In genomic region chr10:78706256-78706655, GRCh38 we compare ENCODE assay signal across 1 cellular context.
TF ChIP-seq lines count a peak whose summit lies in the region.

No MANE protein-coding gene starts in this region.

TF ChIP-seq in SK-N-SH treated with all-trans-retinoic acid at 6 μM for 48 hours, 23 proteins besides CTCF, POLR2A, EP300 and RAD21 (continued from another document):
- TF ChIP-seq, protein P1, sequence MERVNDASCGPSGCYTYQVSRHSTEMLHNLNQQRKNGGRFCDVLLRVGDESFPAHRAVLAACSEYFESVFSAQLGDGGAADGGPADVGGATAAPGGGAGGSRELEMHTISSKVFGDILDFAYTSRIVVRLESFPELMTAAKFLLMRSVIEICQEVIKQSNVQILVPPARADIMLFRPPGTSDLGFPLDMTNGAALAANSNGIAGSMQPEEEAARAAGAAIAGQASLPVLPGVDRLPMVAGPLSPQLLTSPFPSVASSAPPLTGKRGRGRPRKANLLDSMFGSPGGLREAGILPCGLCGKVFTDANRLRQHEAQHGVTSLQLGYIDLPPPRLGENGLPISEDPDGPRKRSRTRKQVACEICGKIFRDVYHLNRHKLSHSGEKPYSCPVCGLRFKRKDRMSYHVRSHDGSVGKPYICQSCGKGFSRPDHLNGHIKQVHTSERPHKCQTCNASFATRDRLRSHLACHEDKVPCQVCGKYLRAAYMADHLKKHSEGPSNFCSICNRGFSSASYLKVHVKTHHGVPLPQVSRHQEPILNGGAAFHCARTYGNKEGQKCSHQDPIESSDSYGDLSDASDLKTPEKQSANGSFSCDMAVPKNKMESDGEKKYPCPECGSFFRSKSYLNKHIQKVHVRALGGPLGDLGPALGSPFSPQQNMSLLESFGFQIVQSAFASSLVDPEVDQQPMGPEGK (CRISPR knock-in tag; IDR thresholded peaks at IDR 0.05; ENCODE audit: borderline replicate concordance), result no peak
- TF ChIP-seq ZNF70 (CRISPR knock-in tag; IDR thresholded peaks at IDR 0.05) (no peak), ISL1 (CRISPR knock-in tag; IDR thresholded peaks at IDR 0.05) (no peak), OSR1 (CRISPR knock-in tag; IDR thresholded peaks at IDR 0.05) (no peak), TCF4 (CRISPR knock-in tag; IDR thresholded peaks at IDR 0.05; ENCODE audit: borderline replicate concordance) (no peak), ARNTL (CRISPR knock-in tag; IDR thresholded peaks at IDR 0.05; ENCODE audit: borderline replicate concordance, low read depth) (no peak), CSRNP3 (CRISPR knock-in tag; IDR thresholded peaks at IDR 0.05) (no peak), BACH2 (CRISPR knock-in tag; IDR thresholded peaks at IDR 0.05; ENCODE audit: borderline replicate concordance) (no peak), ESRRG (CRISPR knock-in tag; IDR thresholded peaks at IDR 0.05) (no peak), TOX (CRISPR knock-in tag; IDR thresholded peaks at IDR 0.05; ENCODE audit: borderline replicate concordance) (no peak), ZNF565 (CRISPR knock-in tag; conservative IDR thresholded peaks at IDR 0.05; ENCODE audit: low read depth) (no peak), ZFP3 (CRISPR knock-in tag; IDR thresholded peaks at IDR 0.05) (no peak)
- TF ChIP-seq, protein P2, sequence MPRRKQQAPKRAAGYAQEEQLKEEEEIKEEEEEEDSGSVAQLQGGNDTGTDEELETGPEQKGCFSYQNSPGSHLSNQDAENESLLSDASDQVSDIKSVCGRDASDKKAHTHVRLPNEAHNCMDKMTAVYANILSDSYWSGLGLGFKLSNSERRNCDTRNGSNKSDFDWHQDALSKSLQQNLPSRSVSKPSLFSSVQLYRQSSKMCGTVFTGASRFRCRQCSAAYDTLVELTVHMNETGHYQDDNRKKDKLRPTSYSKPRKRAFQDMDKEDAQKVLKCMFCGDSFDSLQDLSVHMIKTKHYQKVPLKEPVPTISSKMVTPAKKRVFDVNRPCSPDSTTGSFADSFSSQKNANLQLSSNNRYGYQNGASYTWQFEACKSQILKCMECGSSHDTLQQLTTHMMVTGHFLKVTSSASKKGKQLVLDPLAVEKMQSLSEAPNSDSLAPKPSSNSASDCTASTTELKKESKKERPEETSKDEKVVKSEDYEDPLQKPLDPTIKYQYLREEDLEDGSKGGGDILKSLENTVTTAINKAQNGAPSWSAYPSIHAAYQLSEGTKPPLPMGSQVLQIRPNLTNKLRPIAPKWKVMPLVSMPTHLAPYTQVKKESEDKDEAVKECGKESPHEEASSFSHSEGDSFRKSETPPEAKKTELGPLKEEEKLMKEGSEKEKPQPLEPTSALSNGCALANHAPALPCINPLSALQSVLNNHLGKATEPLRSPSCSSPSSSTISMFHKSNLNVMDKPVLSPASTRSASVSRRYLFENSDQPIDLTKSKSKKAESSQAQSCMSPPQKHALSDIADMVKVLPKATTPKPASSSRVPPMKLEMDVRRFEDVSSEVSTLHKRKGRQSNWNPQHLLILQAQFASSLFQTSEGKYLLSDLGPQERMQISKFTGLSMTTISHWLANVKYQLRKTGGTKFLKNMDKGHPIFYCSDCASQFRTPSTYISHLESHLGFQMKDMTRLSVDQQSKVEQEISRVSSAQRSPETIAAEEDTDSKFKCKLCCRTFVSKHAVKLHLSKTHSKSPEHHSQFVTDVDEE (CRISPR knock-in tag; IDR thresholded peaks at IDR 0.05), result no peak
- TF ChIP-seq, protein P3, sequence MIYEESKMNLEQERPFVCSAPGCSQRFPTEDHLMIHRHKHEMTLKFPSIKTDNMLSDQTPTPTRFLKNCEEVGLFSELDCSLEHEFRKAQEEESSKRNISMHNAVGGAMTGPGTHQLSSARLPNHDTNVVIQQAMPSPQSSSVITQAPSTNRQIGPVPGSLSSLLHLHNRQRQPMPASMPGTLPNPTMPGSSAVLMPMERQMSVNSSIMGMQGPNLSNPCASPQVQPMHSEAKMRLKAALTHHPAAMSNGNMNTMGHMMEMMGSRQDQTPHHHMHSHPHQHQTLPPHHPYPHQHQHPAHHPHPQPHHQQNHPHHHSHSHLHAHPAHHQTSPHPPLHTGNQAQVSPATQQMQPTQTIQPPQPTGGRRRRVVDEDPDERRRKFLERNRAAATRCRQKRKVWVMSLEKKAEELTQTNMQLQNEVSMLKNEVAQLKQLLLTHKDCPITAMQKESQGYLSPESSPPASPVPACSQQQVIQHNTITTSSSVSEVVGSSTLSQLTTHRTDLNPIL (CRISPR knock-in tag; IDR thresholded peaks at IDR 0.05; ENCODE audit: low read depth), result no peak
TF ChIP-seq in SK-N-SH treated with all-trans-retinoic acid at 6 μM for 48 hours: peak in this region for 0.
